13 cellular contexts compared by ENCODE assay signal in genomic region chr7:115005942-115006341, GRCh38.
DNase-seq lines count a peak whose midpoint lies in the region; ATAC-seq lines count a peak whose summit lies in the region.
"Had no signal": no experiment of that assay in that cellular context is flagged by ENCODE, and none has a peak within 500 bp of the region (broad histone marks: within the 10 kb centered on the region; RNA-seq: fewer than 3 reads in every experiment).

No MANE protein-coding gene starts in this region.

- H3K36me3 ChIP-seq in iPS DF 6.9 (ENCODE audit: control insufficient read depth, insufficient read depth, low read length), result no peaks in the 10 kb centered on the region
- H3K36me3 ChIP-seq in subcutaneous abdominal adipose tissue (ENCODE audit: control insufficient read depth in 5 of 5, insufficient read depth in 5 of 5, low read length in 5 of 5), result peaks cover 0 to 16% (median 2%) of the 10 kb centered on the region in 5 donors
- H3K36me3 ChIP-seq: cardiac muscle cell had no signal

- H3K4me3 ChIP-seq in iPS DF 6.9 (ENCODE audit: low read length) (no peak overlapping the region), subcutaneous abdominal adipose tissue (ENCODE audit: low read depth in 1 of 5, low read length in 5 of 5) (no peak overlapping the region)
- H3K4me3 ChIP-seq: cardiac muscle cell had no signal

- ATAC-seq in T-helper 17 cell (no peak), GM21528 (IDR thresholded peaks at IDR 0.05; ENCODE audit: low FRiP score, unreplicated experiment) (no peak)
- ATAC-seq: Right ventricle myocardium inferior had no signal

- intact Hi-C loops in activated naive CD4-positive, alpha-beta T cell treated with anti-CD3 and anti-CD28 coated beads for 36 hours (cut with micrococcal nuclease), result no loop called here

- WGBS in iPS DF 6.9 (ENCODE audit: insufficient coverage, insufficient read length), result no CpG with 5 or more reads among the region's 5 CpGs

- CTCF ChIA-PET in activated naive CD4-positive, alpha-beta T cell treated with anti-CD3 and anti-CD28 coated beads for 36 hours (lab: Charles Lee), result no interaction called here

- no peak overlapping the region for H3K4me3 Mint-ChIP-seq in activated naive CD4-positive, alpha-beta T cell treated with anti-CD3 and anti-CD28 coated beads for 36 hours
- H3K4me3 Mint-ChIP-seq in T-helper 17 cell, result no peak overlapping the region

- peak overlapping the region; percentile 6 for H3K27ac Mint-ChIP-seq in activated naive CD4-positive, alpha-beta T cell treated with anti-CD3 and anti-CD28 coated beads for 36 hours
- H3K27ac Mint-ChIP-seq in T-helper 17 cell, result peak overlapping the region; percentile 96

- H3K36me3 Mint-ChIP-seq in activated naive CD4-positive, alpha-beta T cell treated with anti-CD3 and anti-CD28 coated beads for 36 hours (ENCODE audit: low read depth), result peaks cover 17% of the 10 kb centered on the region
- peaks cover 13% of the 10 kb centered on the region for H3K36me3 Mint-ChIP-seq in T-helper 17 cell (ENCODE audit: low read depth)

- H3K9me3 Mint-ChIP-seq in activated naive CD4-positive, alpha-beta T cell treated with anti-CD3 and anti-CD28 coated beads for 36 hours, result no peaks in the 10 kb centered on the region

- H3K9ac ChIP-seq in subcutaneous abdominal adipose tissue (ENCODE audit: low read length in 5 of 5), result no peak overlapping the region

- H3K9me3 ChIP-seq in T-helper 17 cell (ENCODE audit: control insufficient read depth, low read length, poor library complexity, severe bottlenecking) (no peaks in the 10 kb centered on the region), iPS DF 6.9 (ENCODE audit: control insufficient read depth, insufficient read depth, low read length) (no peaks in the 10 kb centered on the region), subcutaneous abdominal adipose tissue (ENCODE audit: control insufficient read depth in 5 of 5, low read length in 5 of 5) (no peaks in the 10 kb centered on the region)

- H3K4me1 Mint-ChIP-seq in activated naive CD4-positive, alpha-beta T cell treated with anti-CD3 and anti-CD28 coated beads for 36 hours (ENCODE audit: low read depth), result peaks cover 79% of the 10 kb centered on the region
- peaks cover 68% of the 10 kb centered on the region for H3K4me1 Mint-ChIP-seq in T-helper 17 cell

- H3K27me3 Mint-ChIP-seq in activated naive CD4-positive, alpha-beta T cell treated with anti-CD3 and anti-CD28 coated beads for 36 hours (ENCODE audit: low read depth), result no peaks in the 10 kb centered on the region
- no peaks in the 10 kb centered on the region for H3K27me3 Mint-ChIP-seq in T-helper 17 cell

- no peak for DNase-seq in activated naive CD4-positive, alpha-beta T cell treated with anti-CD3 and anti-CD28 coated beads for 36 hours
- no peak for DNase-seq in activated naive CD4-positive, alpha-beta T cell (lab: John Stamatoyannopoulos, UW)
- DNase-seq in T-helper 17 cell (no peak), iPS DF 6.9 (ENCODE audit: low read depth, low spot score) (peak; percentile 47), midbrain (lab: John Stamatoyannopoulos, UW) (no peak), NOMO-1 treated with dmso at 0.1 percent for 144 hours (lab: John Stamatoyannopoulos, UW; ENCODE audit: unreplicated experiment) (no peak)
- DNase-seq: erythroblast, trophoblast cell had no signal

- H3K4me1 ChIP-seq in iPS DF 6.9 (ENCODE audit: control insufficient read depth, insufficient read depth, low read length) (peaks cover 4% of the 10 kb centered on the region; the same call in 1 of the 2 replicates), subcutaneous abdominal adipose tissue (ENCODE audit: control insufficient read depth in 5 of 5, insufficient read depth in 5 of 5, low read length in 5 of 5) (peaks cover 3 to 45% (median 35%) of the 10 kb centered on the region in 5 donors)

- H3K27me3 ChIP-seq in iPS DF 6.9 (ENCODE audit: control insufficient read depth, insufficient read depth, low read length) (peaks cover 1% of the 10 kb centered on the region; the same call in 1 of the 2 replicates), subcutaneous abdominal adipose tissue (ENCODE audit: control insufficient read depth in 5 of 5, insufficient read depth in 4 of 5, low read length in 5 of 5) (no peaks in the 10 kb centered on the region)
- H3K27me3 ChIP-seq: cardiac muscle cell had no signal

- H3K27ac ChIP-seq in iPS DF 6.9 (ENCODE audit: low read length) (no peak overlapping the region), subcutaneous abdominal adipose tissue (ENCODE audit: low read depth, low read length) (peak overlapping the region; percentile 73)
- H3K27ac ChIP-seq: cardiac muscle cell, VCaP had no signal
